In the genomic region with DNA sequence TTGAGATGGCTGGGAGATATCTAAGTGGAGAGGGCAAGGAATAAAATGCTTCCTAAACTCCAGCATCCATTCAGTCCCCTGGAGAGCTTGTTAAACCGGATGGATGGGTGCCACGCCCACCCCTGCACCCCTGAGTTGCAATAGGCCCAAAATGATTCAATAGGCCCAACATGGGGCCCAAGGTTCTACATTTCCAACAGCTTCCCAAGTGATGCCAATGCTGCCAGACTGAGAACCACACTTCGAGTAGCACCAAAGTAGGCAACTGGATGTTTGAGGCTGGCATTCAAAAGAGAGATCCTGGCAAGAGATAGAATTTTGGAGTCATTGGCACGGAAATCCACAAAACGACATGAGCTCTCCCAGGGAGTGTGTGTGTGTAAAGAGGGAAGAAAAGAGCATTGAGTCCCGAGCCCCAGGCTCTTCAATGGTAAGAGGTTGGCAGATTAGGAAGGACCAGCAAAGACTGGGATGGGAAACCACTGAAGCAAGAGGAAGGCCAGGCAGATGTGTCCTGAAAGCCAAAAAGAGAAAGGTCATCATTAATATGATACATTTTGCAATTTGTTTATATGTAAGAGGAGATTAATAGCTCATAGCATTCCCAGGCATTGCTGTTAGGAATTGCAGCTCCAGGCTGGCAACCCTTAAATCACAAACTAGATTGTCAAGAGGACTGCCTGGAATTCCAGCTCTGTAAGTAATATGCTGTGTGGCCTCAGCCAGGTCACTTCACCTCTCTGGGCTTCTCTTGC, we compare ENCODE assay signal across 10 cellular contexts.
DNase-seq lines count a peak whose midpoint lies in the region; ATAC-seq and TF ChIP-seq lines count a peak whose summit lies in the region.
"Had no signal": no experiment of that assay in that cellular context is flagged by ENCODE, and none has a peak within 500 bp of the region (broad histone marks: within the 10 kb centered on the region; RNA-seq: fewer than 3 reads in every experiment).

No MANE protein-coding gene starts in this region.

- TF ChIP-seq CTCF in PC-9 (conservative IDR thresholded peaks at IDR 0.05) (no peak), glutamatergic neuron (IDR thresholded peaks at IDR 0.05; ENCODE audit: partially characterized antibody, unreplicated experiment) (no peak)

- H3K4me1 Mint-ChIP-seq in glutamatergic neuron (ENCODE audit: low read depth, unreplicated experiment): peaks cover 25% of the 10 kb centered on the region

- CTCF ChIA-PET in PC-9 (lab: Charles Lee): interaction anchor here (0.7 kb wide), 1 partner anchor 688 kb away, joined by 3 read pairs; no protein-coding TSS in a partner anchor

- no peak overlapping the region for H3K27ac Mint-ChIP-seq in glutamatergic neuron (ENCODE audit: unreplicated experiment)

- H3K27me3 Mint-ChIP-seq in glutamatergic neuron (ENCODE audit: unreplicated experiment): peaks cover 10% of the 10 kb centered on the region

- peak overlapping the region; percentile 79 for H3K4me2 ChIP-seq in PC-9

- peak overlapping the region; percentile 46; the same call in 1 of the 2 replicates for H3K4me3 ChIP-seq in PC-9

- POLR2A ChIA-PET in PC-9 (lab: Charles Lee; ENCODE audit: unreplicated experiment): interaction anchor here (0.7 kb wide), 1 partner anchor 837 kb away, joined by 4 read pairs; no protein-coding TSS in a partner anchor

- peaks cover 12% of the 10 kb centered on the region; the same call in 1 of the 2 replicates for H3F3A ChIP-seq in PC-9 (ENCODE audit: insufficient read depth, low read depth)

- no TSS peak for BruUV-seq in PC-9 (replicated peaks; lab: Mats Ljungman, UMichigan)

- H4K20me1 ChIP-seq in PC-9 (ENCODE audit: insufficient read depth): no peaks in the 10 kb centered on the region

- H3K4me3 Mint-ChIP-seq in glutamatergic neuron (ENCODE audit: unreplicated experiment): peak overlapping the region; percentile 47

- H3K4me1 ChIP-seq in ES-I3 (ENCODE audit: insufficient read depth, low read length): peaks cover 35% of the 10 kb centered on the region
- peaks cover 11% of the 10 kb centered on the region for H3K4me1 ChIP-seq in PC-9 (replicated peaks; ENCODE audit: insufficient read depth)
- H3K4me1 ChIP-seq: foreskin keratinocyte had no signal

- 0 out of 2 replicates have a peak overlapping the region, but pooled peaks have one; percentile 46 for H2AFZ ChIP-seq in PC-9

- H3K36me3 ChIP-seq in ES-I3 (ENCODE audit: insufficient read depth, low read length) (no peaks in the 10 kb centered on the region), PC-9 (ENCODE audit: low read depth) (no peaks in the 10 kb centered on the region)

- no peaks in the 10 kb centered on the region for H3K9me2 ChIP-seq in PC-9 (ENCODE audit: insufficient read depth)

- no peaks in the 10 kb centered on the region for H3K79me2 ChIP-seq in PC-9 (ENCODE audit: low read depth)

- H3K9me3 ChIP-seq in ES-I3 (ENCODE audit: control insufficient read depth, insufficient read depth, low read length) (no peaks in the 10 kb centered on the region), PC-9 (ENCODE audit: insufficient read depth, low read depth) (no peaks in the 10 kb centered on the region)

- intact Hi-C loops in PC-9 (cut with micrococcal nuclease; ENCODE audit: unreplicated experiment) (loop anchor here (5.0 to 10.0 kb wide), 3 partner anchors 532 to 1647 kb away; no protein-coding TSS in a partner anchor), sciatic nerve (cut with DNase I) (no loop called here)

- ATAC-seq in sciatic nerve: no peak
- ATAC-seq: foreskin keratinocyte had no signal

- no peaks in the 10 kb centered on the region for H3K27me3 ChIP-seq in PC-9 (ENCODE audit: insufficient read depth, low read depth)

- peak in 1 of 2 experiments; percentile 13 for DNase-seq in PC-9
- DNase-seq in glutamatergic neuron: no peak
- peak; percentile 53 for DNase-seq in sciatic nerve (ENCODE audit: low spot score)
- no peak for DNase-seq in T1000 (lab: John Stamatoyannopoulos, UW)
- DNase-seq in KG1 (lab: John Stamatoyannopoulos, UW): no peak
- no peak for DNase-seq in A172 (ENCODE audit: low spot score)
- DNase-seq: activated CD4-positive, alpha-beta T cell treated with anti-CD3 and anti-CD28 coated beads for 1 hour; activated gamma-delta T cell; foreskin keratinocyte had no signal

- H3K27ac ChIP-seq in PC-9: no peak overlapping the region
- H3K27ac ChIP-seq: foreskin keratinocyte had no signal

- peaks cover 11% of the 10 kb centered on the region for H3K9me3 Mint-ChIP-seq in glutamatergic neuron (ENCODE audit: unreplicated experiment)

- no peaks in the 10 kb centered on the region for H3K36me3 Mint-ChIP-seq in glutamatergic neuron (ENCODE audit: unreplicated experiment)

- peak overlapping the region; percentile 34; the same call in 1 of the 2 replicates for H3K9ac ChIP-seq in ES-I3 (ENCODE audit: low read depth, low read length)
